ENCODE assay signal across 11 cellular contexts in the genomic region with DNA sequence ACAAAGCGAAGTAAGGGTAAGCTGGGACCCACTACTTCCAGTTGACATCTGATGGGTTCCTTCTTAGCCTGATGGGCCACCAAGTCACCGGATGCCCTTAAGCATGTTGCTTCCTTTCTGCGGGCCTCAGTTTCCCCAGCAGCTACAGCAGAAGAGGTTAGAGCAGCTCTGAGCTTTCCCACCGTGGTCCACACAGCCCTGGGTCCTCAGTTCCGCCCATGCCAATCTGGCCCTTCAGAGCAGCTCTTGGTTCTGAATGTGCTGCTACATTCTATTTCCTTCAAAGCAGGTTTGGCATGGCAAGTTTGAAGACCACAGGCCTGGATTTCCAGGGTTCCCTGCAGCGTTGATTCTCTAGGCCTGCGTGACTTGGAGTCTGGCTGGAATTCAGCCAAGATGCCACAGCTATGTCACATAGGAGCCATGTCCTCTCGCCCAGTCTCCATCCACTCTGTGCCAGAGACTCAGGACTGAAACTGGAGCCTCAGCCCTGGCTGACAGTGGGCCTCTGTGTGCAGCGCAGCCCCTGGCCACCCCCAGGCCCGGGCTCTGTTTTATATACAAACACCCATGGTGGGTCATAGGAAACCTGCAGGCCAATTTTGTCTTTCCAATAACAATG.
DNase-seq lines count a peak whose midpoint lies in the region; ATAC-seq, FAIRE-seq and TF ChIP-seq lines count a peak whose summit lies in the region.
"Had no signal": no experiment of that assay in that cellular context is flagged by ENCODE, and none has a peak within 500 bp of the region (broad histone marks: within the 10 kb centered on the region; RNA-seq: fewer than 3 reads in every experiment).

No MANE protein-coding gene starts in this region.

- peak overlapping the region in 3 of 4 donors; percentile 44 to 64 (median 57) for H3K27ac ChIP-seq in gastrocnemius medialis
- H3K27ac ChIP-seq in left lung, result no peak overlapping the region

- H3K27ac Mint-ChIP-seq in activated naive CD8-positive, alpha-beta T cell treated with anti-CD3 and anti-CD28 coated beads, Interleukin-2, amount 50 U/mL, for 24 hours, result no peak overlapping the region
- H3K27ac Mint-ChIP-seq: immature natural killer cell had no signal

- no peaks in the 10 kb centered on the region for H3K4me1 Mint-ChIP-seq in activated naive CD8-positive, alpha-beta T cell treated with anti-CD3 and anti-CD28 coated beads, Interleukin-2, amount 50 U/mL, for 24 hours
- H3K4me1 Mint-ChIP-seq: immature natural killer cell had no signal

- peak; percentile 93 to 96 for ATAC-seq in gastrocnemius medialis
- ATAC-seq in left lung, result no peak
- no peak for ATAC-seq in activated naive CD8-positive, alpha-beta T cell treated with anti-CD3 and anti-CD28 coated beads, Interleukin-2, amount 50 U/mL, for 24 hours

- peaks cover 0 to 11% of the 10 kb centered on the region in 2 donors for H3K4me1 ChIP-seq in gastrocnemius medialis
- H3K4me1 ChIP-seq in left lung, result no peaks in the 10 kb centered on the region

- no peaks in the 10 kb centered on the region for H3K27me3 Mint-ChIP-seq in activated naive CD8-positive, alpha-beta T cell treated with anti-CD3 and anti-CD28 coated beads, Interleukin-2, amount 50 U/mL, for 24 hours

- DNase-seq in EH (ENCODE audit: low read depth), result peak; percentile 23
- DNase-seq in NCI-H2029 treated with DMSO at 0.1 percent for 48 hours (lab: John Stamatoyannopoulos, UW), result peak; percentile 33
- peak; percentile 15 for DNase-seq in fibroblast of gingiva (ENCODE audit: low read depth)
- DNase-seq in gastrocnemius medialis, result peak; percentile 82 to 89
- no peak for DNase-seq in left lung
- no peak for DNase-seq in GM19239 (ENCODE audit: insufficient read length, low spot score)
- DNase-seq in activated naive CD8-positive, alpha-beta T cell treated with anti-CD3 and anti-CD28 coated beads, Interleukin-2, amount 50 U/mL, for 24 hours, result no peak
- DNase-seq: activated CD4-positive, alpha-beta T cell treated with anti-CD3 and anti-CD28 coated beads for 1 hour; immature natural killer cell; NCI-H2107; SW 1271 had no signal

- intact Hi-C loops in gastrocnemius medialis (cut with DNase I; ENCODE audit: low total_unique reads), result no loop called here
- intact Hi-C loops in left lung (cut with DNase I), result no loop called here

- in situ Hi-C loops in gastrocnemius medialis (cut with MboI; ENCODE audit: low sequenced_read_pairs in 4 of 4), result no loop called here

- H3K27me3 ChIP-seq in gastrocnemius medialis, result no peaks in the 10 kb centered on the region
- H3K27me3 ChIP-seq in left lung, result no peaks in the 10 kb centered on the region

- H3K4me3 Mint-ChIP-seq in activated naive CD8-positive, alpha-beta T cell treated with anti-CD3 and anti-CD28 coated beads, Interleukin-2, amount 50 U/mL, for 24 hours, result no peak overlapping the region
- H3K4me3 Mint-ChIP-seq: immature natural killer cell had no signal

- TF ChIP-seq POLR2A in gastrocnemius medialis (IDR thresholded peaks at IDR 0.05), result no peak

- no peaks in the 10 kb centered on the region for H3K36me3 Mint-ChIP-seq in activated naive CD8-positive, alpha-beta T cell treated with anti-CD3 and anti-CD28 coated beads, Interleukin-2, amount 50 U/mL, for 24 hours (ENCODE audit: low read depth)
- H3K36me3 Mint-ChIP-seq: immature natural killer cell had no signal

- TF ChIP-seq CTCF in gastrocnemius medialis (IDR thresholded peaks at IDR 0.05 in 4 of 5, conservative IDR thresholded peaks at IDR 0.05 in 1 of 5) (no peak), left lung (IDR thresholded peaks at IDR 0.05) (no peak)

- H3K9me3 Mint-ChIP-seq in activated naive CD8-positive, alpha-beta T cell treated with anti-CD3 and anti-CD28 coated beads, Interleukin-2, amount 50 U/mL, for 24 hours, result no peaks in the 10 kb centered on the region
- H3K9me3 Mint-ChIP-seq: immature natural killer cell had no signal

- H3K4me3 ChIP-seq in gastrocnemius medialis (no peak overlapping the region), left lung (no peak overlapping the region)

- FAIRE-seq in GM19239 (lab: Jason Lieb, UNC), result no peak

- H3K36me3 ChIP-seq in gastrocnemius medialis (no peaks in the 10 kb centered on the region), left lung (no peaks in the 10 kb centered on the region)

- H3K9me3 ChIP-seq in gastrocnemius medialis (no peaks in the 10 kb centered on the region), left lung (no peaks in the 10 kb centered on the region)

Comparison
In these comparisons a context has a peak if more than half of its experiments do, and no peak if none do; other contexts are left out.
1. DNase-seq: peak in EH (single experiment), NCI-H2029 treated with DMSO at 0.1 percent for 48 hours (single experiment), fibroblast of gingiva (single experiment) and gastrocnemius medialis (2 of 2); none in left lung (0 of 2), GM19239 (single experiment) and activated naive CD8-positive, alpha-beta T cell treated with anti-CD3 and anti-CD28 coated beads, Interleukin-2, amount 50 U/mL, for 24 hours (single experiment).
2. ATAC-seq: peak in gastrocnemius medialis (2 of 2); none in left lung (single experiment) and activated naive CD8-positive, alpha-beta T cell treated with anti-CD3 and anti-CD28 coated beads, Interleukin-2, amount 50 U/mL, for 24 hours (single experiment).
3. H3K27ac ChIP-seq: peak in gastrocnemius medialis (3 of 4); none in left lung (0 of 2).